In the genomic region with DNA sequence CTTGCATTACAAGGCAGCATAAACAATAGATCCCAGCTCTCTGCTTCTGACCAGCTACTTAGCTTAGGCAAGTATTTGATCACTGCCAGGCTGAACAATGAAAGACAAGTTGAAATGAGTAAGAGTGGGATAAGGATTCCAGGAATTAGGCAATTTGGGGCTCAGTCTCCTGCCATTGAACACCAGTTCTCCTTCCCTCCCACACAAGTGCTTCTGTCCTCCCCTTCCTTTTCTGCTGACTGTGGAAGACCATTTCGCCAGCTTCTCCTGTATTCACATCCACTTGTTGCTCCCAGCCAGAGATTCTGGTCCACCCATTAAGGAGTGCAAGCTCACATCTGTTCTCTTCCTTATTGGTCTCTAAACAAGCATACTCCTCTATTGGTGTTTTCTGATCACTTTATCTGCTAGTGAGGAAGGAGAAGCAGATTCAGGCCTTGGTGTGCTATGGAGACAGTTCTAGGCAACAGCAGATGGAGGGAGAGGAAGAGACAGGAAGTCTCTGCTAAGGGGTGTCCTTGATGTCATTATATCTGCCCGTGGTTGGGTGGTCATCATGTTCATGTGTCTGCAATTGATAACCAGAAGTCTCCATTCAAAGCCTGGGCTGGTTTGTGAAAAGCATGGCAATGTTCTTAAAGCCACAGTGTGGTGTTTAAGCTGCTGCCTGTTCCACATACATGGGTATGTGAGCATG, we compare ENCODE assay signal across 15 cellular contexts.
A peak's percentile ranks its signal among the peaks of the same experiment; 100 is the strongest.
DNase-seq lines count a peak whose midpoint lies in the region; ATAC-seq and TF ChIP-seq lines count a peak whose summit lies in the region.
"Had no signal": no experiment of that assay in that cellular context is flagged by ENCODE, and none has a peak within 500 bp of the region (broad histone marks: within the 10 kb centered on the region; RNA-seq: fewer than 3 reads in every experiment).

No MANE protein-coding gene starts in this region.

- no peaks in the 10 kb centered on the region for H3K27me3 Mint-ChIP-seq in activated CD4-positive, alpha-beta T cell treated with anti-CD3 and anti-CD28 coated beads, Interleukin-2, amount 10 ng/mL, durations not matched to agents 24 days and 14 days
- H3K27me3 Mint-ChIP-seq in dendritic cell treated with granulocyte-macrophage colony-stimulating factor and Interleukin-4, amounts not matched to agents 40 ng/mL and 50 ng/mL, for 4 days = no peaks in the 10 kb centered on the region

- no peak for DNase-seq in activated CD4-positive, alpha-beta T cell treated with anti-CD3 and anti-CD28 coated beads, Interleukin-2, amount 10 ng/mL, durations not matched to agents 24 days and 14 days
- DNase-seq in activated CD4-positive, alpha-beta T cell treated with anti-CD3 and anti-CD28 coated beads for 4 hours = no peak
- DNase-seq in amniotic stem cell (lab: John Stamatoyannopoulos, UW) (no peak), NK-92 (lab: John Stamatoyannopoulos, UW; ENCODE audit: unreplicated experiment) (no peak)
- DNase-seq: activated CD4-positive, alpha-beta T cell treated with anti-CD3 and anti-CD28 coated beads for 48 hours; caudate nucleus; DMS 273 treated with DMSO at 0.1 percent for 48 hours; NCI-H1092 treated with DMSO at 0.1 percent for 48 hours; PC-9; tibial artery had no signal

- peaks cover 5% of the 10 kb centered on the region for H3K9me3 Mint-ChIP-seq in activated CD4-positive, alpha-beta T cell treated with anti-CD3 and anti-CD28 coated beads, Interleukin-2, amount 10 ng/mL, durations not matched to agents 24 days and 14 days
- H3K9me3 Mint-ChIP-seq in dendritic cell treated with granulocyte-macrophage colony-stimulating factor and Interleukin-4, amounts not matched to agents 40 ng/mL and 50 ng/mL, for 4 days = peaks cover 5% of the 10 kb centered on the region

- peak overlapping the region; percentile 6 for H3K9ac ChIP-seq in Loucy (ENCODE audit: low read depth, low read length, poor library complexity, severe bottlenecking)

- no peak for ATAC-seq in HG03108 (IDR thresholded peaks at IDR 0.05; ENCODE audit: unreplicated experiment)

- H4K20me1 ChIP-seq in Loucy (ENCODE audit: insufficient read depth, low read length, poor library complexity, severe bottlenecking) = no peaks in the 10 kb centered on the region

- H3K79me2 ChIP-seq in Loucy (ENCODE audit: insufficient read depth, low read length) = no peaks in the 10 kb centered on the region

- H3K4me1 Mint-ChIP-seq in activated CD4-positive, alpha-beta T cell treated with anti-CD3 and anti-CD28 coated beads, Interleukin-2, amount 10 ng/mL, durations not matched to agents 24 days and 14 days = peaks cover 21% of the 10 kb centered on the region
- H3K4me1 Mint-ChIP-seq in dendritic cell treated with granulocyte-macrophage colony-stimulating factor and Interleukin-4, amounts not matched to agents 40 ng/mL and 50 ng/mL, for 4 days (ENCODE audit: low read depth) = peaks cover 30% of the 10 kb centered on the region

- H3K4me2 ChIP-seq in Loucy (ENCODE audit: low read depth, low read length, poor library complexity, severe bottlenecking) = peak overlapping the region; percentile 29
- H3K4me2 ChIP-seq: PC-9 had no signal

- H3K4me3 ChIP-seq in Loucy (ENCODE audit: low read length, poor library complexity, severe bottlenecking) (no peak overlapping the region), neutrophil (ENCODE audit: low read depth in 1 of 2, low read length in 1 of 2) (no peak overlapping the region)
- H3K4me3 ChIP-seq: lung, PC-9, tibial artery had no signal

- peak overlapping the region; percentile 28; the same call in 1 of the 2 replicates for H2AFZ ChIP-seq in Loucy (ENCODE audit: low read length)
- H2AFZ ChIP-seq: PC-9 had no signal

- H3K27me3 ChIP-seq in Loucy (ENCODE audit: insufficient read depth, low read length, poor library complexity, severe bottlenecking) (no peaks in the 10 kb centered on the region), neutrophil (no peaks in the 10 kb centered on the region)
- H3K27me3 ChIP-seq: tibial artery had no signal

- H3K27ac Mint-ChIP-seq in activated CD4-positive, alpha-beta T cell treated with anti-CD3 and anti-CD28 coated beads, Interleukin-2, amount 10 ng/mL, durations not matched to agents 24 days and 14 days = peak overlapping the region; percentile 1
- peak overlapping the region; percentile 9 for H3K27ac Mint-ChIP-seq in dendritic cell treated with granulocyte-macrophage colony-stimulating factor and Interleukin-4, amounts not matched to agents 40 ng/mL and 50 ng/mL, for 4 days

- peaks cover 19% of the 10 kb centered on the region for H3K4me1 ChIP-seq in Loucy (ENCODE audit: insufficient read depth, low read length, poor library complexity, severe bottlenecking)
- peaks cover 0 to 5% of the 10 kb centered on the region in 2 experiments for H3K4me1 ChIP-seq in neutrophil (ENCODE audit: control insufficient read depth in 1 of 2, insufficient read depth in 1 of 2, low read depth in 1 of 2, low read length in 1 of 2)

- no peaks in the 10 kb centered on the region for H3F3A ChIP-seq in Loucy (ENCODE audit: low read depth)

- no peaks in the 10 kb centered on the region for H3K9me2 ChIP-seq in Loucy (replicated peaks; ENCODE audit: low read depth, low read length)

- no peak overlapping the region for H3K4me3 Mint-ChIP-seq in activated CD4-positive, alpha-beta T cell treated with anti-CD3 and anti-CD28 coated beads, Interleukin-2, amount 10 ng/mL, durations not matched to agents 24 days and 14 days
- H3K4me3 Mint-ChIP-seq in dendritic cell treated with granulocyte-macrophage colony-stimulating factor and Interleukin-4, amounts not matched to agents 40 ng/mL and 50 ng/mL, for 4 days = no peak overlapping the region

- peaks cover 15% of the 10 kb centered on the region for H3K36me3 Mint-ChIP-seq in activated CD4-positive, alpha-beta T cell treated with anti-CD3 and anti-CD28 coated beads, Interleukin-2, amount 10 ng/mL, durations not matched to agents 24 days and 14 days (ENCODE audit: low read depth)
- H3K36me3 Mint-ChIP-seq in dendritic cell treated with granulocyte-macrophage colony-stimulating factor and Interleukin-4, amounts not matched to agents 40 ng/mL and 50 ng/mL, for 4 days (ENCODE audit: low read depth) = peaks cover 23% of the 10 kb centered on the region

- H3K27ac ChIP-seq in neutrophil = peak overlapping the region; percentile 14
- H3K27ac ChIP-seq: PC-9, tibial artery had no signal

- intact Hi-C loops in activated CD4-positive, alpha-beta T cell treated with anti-CD3 and anti-CD28 coated beads, Interleukin-2, amount 10 ng/mL, durations not matched to agents 24 days and 14 days (cut with micrococcal nuclease) = no loop called here
- intact Hi-C loops in dendritic cell treated with granulocyte-macrophage colony-stimulating factor and Interleukin-4, amounts not matched to agents 40 ng/mL and 50 ng/mL, for 4 days (cut with micrococcal nuclease) = no loop called here

- no peak for TF ChIP-seq CTCF in Loucy (conservative IDR thresholded peaks at IDR 0.05; ENCODE audit: low read length)
- TF ChIP-seq CTCF in neutrophil (IDR thresholded peaks at IDR 0.05) = no peak

- peaks cover 16% of the 10 kb centered on the region; the same call in 1 of the 2 replicates for H3K36me3 ChIP-seq in Loucy (ENCODE audit: insufficient read depth, low read length)
- H3K36me3 ChIP-seq in neutrophil = peaks cover 18% of the 10 kb centered on the region

- H3K9me3 ChIP-seq in Loucy (ENCODE audit: insufficient read depth, low read depth, low read length) = no peaks in the 10 kb centered on the region
- H3K9me3 ChIP-seq in neutrophil = no peaks in the 10 kb centered on the region
